Comparison of ENCODE assay signal across 14 cellular contexts in genomic region chr2:197201874-197202273, GRCh38.
DNase-seq lines count a peak whose midpoint lies in the region; ATAC-seq and TF ChIP-seq lines count a peak whose summit lies in the region.
"Had no signal": no experiment of that assay in that cellular context is flagged by ENCODE, and none has a peak within 500 bp of the region (broad histone marks: within the 10 kb centered on the region; RNA-seq: fewer than 3 reads in every experiment).

No MANE protein-coding gene starts in this region.

- H3K4me1 Mint-ChIP-seq in activated CD4-positive, alpha-beta T cell treated with anti-CD3 and anti-CD28 coated beads for 36 hours, result peaks cover 93% of the 10 kb centered on the region
- H3K4me1 Mint-ChIP-seq in natural killer cell treated with Interleukin-12 subunit alpha and Interleukin-12 subunit beta and Interleukin-15 and Interleukin-18, amount 100 ng/mL, for 72 hours (ENCODE audit: low read depth in 2 of 2), result peaks cover 74 to 89% of the 10 kb centered on the region in 2 donors
- H3K4me1 Mint-ChIP-seq in endothelial cell (ENCODE audit: unreplicated experiment), result peaks cover 4% of the 10 kb centered on the region

- H4K20me1 ChIP-seq in Karpas-422 (ENCODE audit: insufficient read depth, low read depth, low read length), result no peaks in the 10 kb centered on the region

- CTCF ChIA-PET in activated CD4-positive, alpha-beta T cell treated with anti-CD3 and anti-CD28 coated beads for 36 hours (lab: Charles Lee), result interaction anchor here (1.0 kb wide), 2 partner anchors 35 to 88 kb away, joined by 3 to 6 read pairs; no protein-coding TSS in a partner anchor

- DNase-seq in activated CD4-positive, alpha-beta T cell treated with anti-CD3 and anti-CD28 coated beads for 36 hours, result no peak
- no peak for DNase-seq in activated CD4-positive, alpha-beta T cell treated with anti-CD3 and anti-CD28 coated beads, Interleukin-2, amount 50 U/mL, for 48 hours
- no peak for DNase-seq in Karpas-422
- no peak for DNase-seq in activated naive CD4-positive, alpha-beta T cell treated with anti-CD3 and anti-CD28 coated beads, Interleukin-2, amount 50 U/mL, for 72 hours (ENCODE audit: low spot score in 2 of 2)
- DNase-seq in natural killer cell treated with Interleukin-12 subunit alpha and Interleukin-12 subunit beta and Interleukin-15 and Interleukin-18, amount 100 ng/mL, for 72 hours (ENCODE audit: low spot score), result no peak
- DNase-seq in AG08395 (ENCODE audit: low spot score), result no peak
- DNase-seq in endothelial cell (ENCODE audit: low spot score), result no peak
- DNase-seq in middle frontal gyrus (ENCODE audit: extremely low spot score, low spot score), result no peak
- DNase-seq: head of caudate nucleus, IMR-90, kidney, NCI-H82, SIG-M5 had no signal

- H3K9me3 ChIP-seq in Karpas-422 (ENCODE audit: low read length), result no peaks in the 10 kb centered on the region
- H3K9me3 ChIP-seq: vagina had no signal

- H3K36me3 Mint-ChIP-seq in activated CD4-positive, alpha-beta T cell treated with anti-CD3 and anti-CD28 coated beads for 36 hours (ENCODE audit: low read depth), result peaks cover 40% of the 10 kb centered on the region
- H3K36me3 Mint-ChIP-seq in activated naive CD4-positive, alpha-beta T cell treated with anti-CD3 and anti-CD28 coated beads, Interleukin-2, amount 50 U/mL, for 72 hours, result peaks cover 10 to 23% of the 10 kb centered on the region in 2 donors
- H3K36me3 Mint-ChIP-seq in natural killer cell treated with Interleukin-12 subunit alpha and Interleukin-12 subunit beta and Interleukin-15 and Interleukin-18, amount 100 ng/mL, for 72 hours, result peaks cover 14% of the 10 kb centered on the region
- no peaks in the 10 kb centered on the region for H3K36me3 Mint-ChIP-seq in endothelial cell (ENCODE audit: low read depth, unreplicated experiment)

- peaks cover 16% of the 10 kb centered on the region; the same call in 1 of the 2 replicates for H3K36me3 ChIP-seq in Karpas-422 (ENCODE audit: insufficient read depth, low read length)
- H3K36me3 ChIP-seq: vagina had no signal

- H3K27me3 Mint-ChIP-seq in activated CD4-positive, alpha-beta T cell treated with anti-CD3 and anti-CD28 coated beads for 36 hours, result no peaks in the 10 kb centered on the region
- no peaks in the 10 kb centered on the region for H3K27me3 Mint-ChIP-seq in natural killer cell treated with Interleukin-12 subunit alpha and Interleukin-12 subunit beta and Interleukin-15 and Interleukin-18, amount 100 ng/mL, for 72 hours
- peaks cover 6% of the 10 kb centered on the region for H3K27me3 Mint-ChIP-seq in endothelial cell (ENCODE audit: unreplicated experiment)

- H3K4me2 ChIP-seq in Karpas-422 (ENCODE audit: low read depth, low read length, poor library complexity, severe bottlenecking), result no peak overlapping the region

- H3K27me3 ChIP-seq in Karpas-422 (ENCODE audit: low read length), result no peaks in the 10 kb centered on the region
- H3K27me3 ChIP-seq: vagina had no signal

- POLR2A ChIA-PET in activated CD4-positive, alpha-beta T cell treated with anti-CD3 and anti-CD28 coated beads for 36 hours (lab: Charles Lee), result no interaction called here

- ATAC-seq in activated CD4-positive, alpha-beta T cell treated with anti-CD3 and anti-CD28 coated beads for 36 hours, result no peak
- no peak for ATAC-seq in activated naive CD4-positive, alpha-beta T cell treated with anti-CD3 and anti-CD28 coated beads, Interleukin-2, amount 50 U/mL, for 72 hours
- no peak for ATAC-seq in natural killer cell treated with Interleukin-12 subunit alpha and Interleukin-12 subunit beta and Interleukin-15 and Interleukin-18, amount 100 ng/mL, for 72 hours

- intact Hi-C loops in activated CD4-positive, alpha-beta T cell treated with anti-CD3 and anti-CD28 coated beads for 36 hours (cut with DNase I, micrococcal nuclease), result loop anchor here in 1 of 2 experiments (10.0 kb wide), 1 partner anchor 1027 kb away; the partner anchor contains the start of gene STK17B

- H3K9ac ChIP-seq in Karpas-422 (ENCODE audit: low read length), result peak overlapping the region; percentile 7; the same call in 1 of the 2 replicates

- peaks cover 91% of the 10 kb centered on the region for H3K79me2 ChIP-seq in Karpas-422 (ENCODE audit: low read length)

- H3K27ac ChIP-seq in Karpas-422 (ENCODE audit: low read length), result peak overlapping the region; percentile 88; the same call in 1 of the 2 replicates
- H3K27ac ChIP-seq: vagina had no signal

- H3K4me3 Mint-ChIP-seq in activated CD4-positive, alpha-beta T cell treated with anti-CD3 and anti-CD28 coated beads for 36 hours, result no peak overlapping the region
- peak overlapping the region; percentile 97 for H3K4me3 Mint-ChIP-seq in natural killer cell treated with Interleukin-12 subunit alpha and Interleukin-12 subunit beta and Interleukin-15 and Interleukin-18, amount 100 ng/mL, for 72 hours
- no peak overlapping the region for H3K4me3 Mint-ChIP-seq in endothelial cell (ENCODE audit: unreplicated experiment)

- no peak for TF ChIP-seq CTCF in endothelial cell (IDR thresholded peaks at IDR 0.05; ENCODE audit: unreplicated experiment)

- H3K4me1 ChIP-seq in Karpas-422 (ENCODE audit: low read length), result peaks cover 72% of the 10 kb centered on the region

- no peak overlapping the region for H3K4me3 ChIP-seq in Karpas-422 (ENCODE audit: low read length)
- H3K4me3 ChIP-seq: vagina had no signal

- peak overlapping the region; percentile 81 for H3K27ac Mint-ChIP-seq in activated CD4-positive, alpha-beta T cell treated with anti-CD3 and anti-CD28 coated beads for 36 hours
- peak overlapping the region; percentile 10 to 58 for H3K27ac Mint-ChIP-seq in activated naive CD4-positive, alpha-beta T cell treated with anti-CD3 and anti-CD28 coated beads, Interleukin-2, amount 50 U/mL, for 72 hours
- H3K27ac Mint-ChIP-seq in natural killer cell treated with Interleukin-12 subunit alpha and Interleukin-12 subunit beta and Interleukin-15 and Interleukin-18, amount 100 ng/mL, for 72 hours, result peak overlapping the region; percentile 81 to 89
- H3K27ac Mint-ChIP-seq in endothelial cell (ENCODE audit: unreplicated experiment), result no peak overlapping the region

- peaks cover 2% of the 10 kb centered on the region for H3K9me3 Mint-ChIP-seq in activated CD4-positive, alpha-beta T cell treated with anti-CD3 and anti-CD28 coated beads for 36 hours (ENCODE audit: low read depth)
- H3K9me3 Mint-ChIP-seq in activated naive CD4-positive, alpha-beta T cell treated with anti-CD3 and anti-CD28 coated beads, Interleukin-2, amount 50 U/mL, for 72 hours, result no peaks in the 10 kb centered on the region
- H3K9me3 Mint-ChIP-seq in natural killer cell treated with Interleukin-12 subunit alpha and Interleukin-12 subunit beta and Interleukin-15 and Interleukin-18, amount 100 ng/mL, for 72 hours, result no peaks in the 10 kb centered on the region
- H3K9me3 Mint-ChIP-seq in endothelial cell (ENCODE audit: unreplicated experiment), result no peaks in the 10 kb centered on the region

- no peaks in the 10 kb centered on the region for H3K9me2 ChIP-seq in Karpas-422 (replicated peaks; ENCODE audit: insufficient read depth, low read length)

- no peak overlapping the region for H2AFZ ChIP-seq in Karpas-422 (ENCODE audit: low read length)
